In genomic region chr10:124362572-124362971, GRCh38 we compare ENCODE assay signal across 18 cellular contexts.
"Had no signal": no experiment of that assay in that cellular context is flagged by ENCODE, and none has a peak within 500 bp of the region (broad histone marks: within the 10 kb centered on the region; RNA-seq: fewer than 3 reads in every experiment).

No MANE protein-coding gene starts in this region.

- H3K36me3 Mint-ChIP-seq: natural killer cell had no signal

- H3K4me1 ChIP-seq: heart left ventricle, pancreas had no signal

- H3K9me3 Mint-ChIP-seq: natural killer cell, neural crest cell had no signal

- H3K27ac Mint-ChIP-seq: natural killer cell, progenitor cell of endocrine pancreas had no signal

- H3K4me3 Mint-ChIP-seq: natural killer cell, neural crest cell had no signal

- H3K4me1 Mint-ChIP-seq: natural killer cell, neural crest cell had no signal

- H3K27ac ChIP-seq: coronary artery, heart left ventricle, pancreas had no signal

- ATAC-seq: heart left ventricle, left lobe of liver, natural killer cell, pancreas, right cardiac atrium had no signal

- DNase-seq: effector CD4-positive, alpha-beta T cell; foreskin melanocyte; heart left ventricle; hippocampal formation; islet precursor cell; mammary epithelial cell; natural killer cell; nucleus accumbens; pancreas; right cardiac atrium; small intestine; stimulated activated CD4-positive, alpha-beta T cell treated with anti-CD3 and anti-CD28 coated beads, Interleukin-2, amount 100 ng/mL, for 48 hours; stimulated activated naive CD4-positive, alpha-beta T cell treated with Interleukin-2 at 50 U/mL for 16 hours; trophoblast cell had no signal

- H3K4me3 ChIP-seq: coronary artery, heart left ventricle, pancreas had no signal

- H3K36me3 ChIP-seq: heart left ventricle, pancreas had no signal
